Comparison of ENCODE assay signal across 8 cellular contexts in the genomic region with DNA sequence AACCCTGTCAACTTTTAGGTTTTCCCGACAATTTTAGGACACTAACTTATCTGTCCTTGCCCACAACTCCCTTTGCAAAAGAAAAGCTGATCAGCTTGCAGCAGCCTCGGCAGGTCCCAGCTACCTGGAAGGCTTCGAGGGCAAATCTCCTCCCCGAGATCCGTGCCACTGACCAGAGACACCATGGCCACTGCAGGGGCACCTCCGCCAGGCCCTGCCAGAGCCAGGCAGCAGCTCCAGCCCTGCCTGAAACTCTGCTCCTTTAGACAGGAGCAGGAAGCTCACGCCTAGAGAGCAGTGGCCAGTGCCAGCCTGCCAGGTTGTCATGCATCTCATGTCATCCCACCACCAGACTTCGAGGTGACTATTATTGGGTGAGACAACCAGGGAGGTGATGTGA. TPM values are rescaled to one million over a fixed set of nuclear protein-coding genes. Genes with fewer than 3 reads are reported as not detected.
"Had no signal": no experiment of that assay in that cellular context is flagged by ENCODE, and none has a peak within 500 bp of the region (broad histone marks: within the 10 kb centered on the region; RNA-seq: fewer than 3 reads in every experiment).

No MANE protein-coding gene starts in this region.

- H3K4me3 Mint-ChIP-seq: H9, IgD-negative memory B cell had no signal

- H3K9ac ChIP-seq: GM23248 had no signal

- H3K27ac Mint-ChIP-seq: H9, IgD-negative memory B cell had no signal

- H2AFZ ChIP-seq: GM23248 had no signal

- H3K27ac ChIP-seq: GM23248 had no signal

- DNase-seq: GM23248, GOT3, H9, HCEC 1CT had no signal

- FAIRE-seq: H54, HTR-8/SVneo had no signal

- H3K4me3 ChIP-seq: GM23248 had no signal

- H3K9me3 Mint-ChIP-seq: H9, IgD-negative memory B cell had no signal

RNA-seq across cellular contexts. Expression of a gene that starts 21.1 kb away (rescaled TPM):
- total RNA-seq: GM23248, HT-29 had no signal
- polyA plus RNA-seq: GM23248, IgD-negative memory B cell had no signal
